20 cellular contexts compared by ENCODE assay signal in genomic region chr14:58792421-58792820, GRCh38.
DNase-seq lines count a peak whose midpoint lies in the region; ATAC-seq and TF ChIP-seq lines count a peak whose summit lies in the region.
"Had no signal": no experiment of that assay in that cellular context is flagged by ENCODE, and none has a peak within 500 bp of the region (broad histone marks: within the 10 kb centered on the region; RNA-seq: fewer than 3 reads in every experiment).

No MANE protein-coding gene starts in this region.

- H3K36me3 Mint-ChIP-seq in nephron progenitor cell (ENCODE audit: low read depth): no peaks in the 10 kb centered on the region
- H3K36me3 Mint-ChIP-seq: CD14-positive monocyte had no signal

- intact Hi-C loops in left ventricle myocardium superior (cut with micrococcal nuclease): no loop called here
- intact Hi-C loops in left ventricle myocardium inferior (cut with micrococcal nuclease): no loop called here

- peak overlapping the region; percentile 61 for H3K27ac Mint-ChIP-seq in nephron progenitor cell
- H3K27ac Mint-ChIP-seq: B cell, CD14-positive monocyte, HFFc6 had no signal

- H3K4me3 ChIP-seq in left ventricle myocardium inferior (no peak overlapping the region), fibroblast of pulmonary artery (replicated peaks; ENCODE audit: low read depth, low read length) (no peak overlapping the region)

- H3K9me3 ChIP-seq in left ventricle myocardium inferior (replicated peaks): no peaks in the 10 kb centered on the region
- H3K9me3 ChIP-seq: SK-N-SH had no signal

- peaks cover 54% of the 10 kb centered on the region for H3K4me1 Mint-ChIP-seq in nephron progenitor cell

- peak; percentile 21 for ATAC-seq in left ventricle myocardium superior
- ATAC-seq: HepG2 had no signal

- DNase-seq in left ventricle myocardium superior (no peak), left ventricle myocardium inferior (no peak), fibroblast of pulmonary artery (ENCODE audit: low read depth) (peak; percentile 17), nephron progenitor cell (no peak), NCI-H1417 (lab: John Stamatoyannopoulos, UW) (no peak), DMS79 (lab: John Stamatoyannopoulos, UW) (no peak), HuH-7.5 (ENCODE audit: low spot score) (no peak)
- DNase-seq: HFFc6; KG1; NCI-H1105; NCI-H2029 treated with DMSO at 0.1 percent for 48 hours; NCI-H345; NCI-H774; NK-92 treated with Interleukin-12 subunit alpha and Interleukin-12 subunit beta, amount 100 ng/mL, for 24 hours; SIG-M5; SK-N-SH had no signal

- H3K4me3 Mint-ChIP-seq in nephron progenitor cell: no peak overlapping the region
- H3K4me3 Mint-ChIP-seq: B cell, CD14-positive monocyte, HFFc6 had no signal

- no peak overlapping the region for H3K27ac ChIP-seq in left ventricle myocardium inferior (replicated peaks)
- H3K27ac ChIP-seq: RWPE1 had no signal

- H3K9me3 Mint-ChIP-seq in nephron progenitor cell: no peaks in the 10 kb centered on the region
- H3K9me3 Mint-ChIP-seq: HFFc6 had no signal

- no peaks in the 10 kb centered on the region for H3K27me3 Mint-ChIP-seq in nephron progenitor cell (ENCODE audit: low read depth, poor library complexity)

- peaks cover 5% of the 10 kb centered on the region for H3K4me1 ChIP-seq in left ventricle myocardium inferior

- TF ChIP-seq CTCF in left ventricle myocardium inferior (IDR thresholded peaks at IDR 0.05; ENCODE audit: borderline replicate concordance) (no peak), fibroblast of pulmonary artery (IDR thresholded peaks at IDR 0.05; ENCODE audit: low read length, missing control alignments) (no peak), nephron progenitor cell (IDR thresholded peaks at IDR 0.05) (no peak)

- H3K36me3 ChIP-seq in left ventricle myocardium inferior: no peaks in the 10 kb centered on the region

- H3K27me3 ChIP-seq in left ventricle myocardium inferior (ENCODE audit: low read depth): peaks cover 9% of the 10 kb centered on the region
